In the genomic region with DNA sequence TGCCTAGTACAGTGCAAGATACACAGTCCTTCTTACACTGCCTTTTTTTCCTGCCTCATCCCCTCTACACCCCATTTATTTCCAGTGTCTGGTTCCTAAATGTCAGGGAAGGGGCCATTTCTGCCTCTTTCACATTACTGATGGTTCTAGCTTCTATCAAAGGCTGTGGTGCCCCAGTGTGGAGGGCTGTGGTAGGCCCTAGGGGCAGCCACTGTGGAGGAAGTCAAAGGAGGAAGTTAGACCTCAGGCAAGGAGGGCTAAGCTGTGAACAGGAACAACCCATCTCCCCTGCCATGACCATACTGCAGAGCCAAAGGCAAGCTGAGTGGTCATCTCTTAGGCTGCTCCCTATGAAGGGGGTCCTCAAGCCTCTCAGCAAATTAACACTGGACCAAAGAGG, we compare ENCODE assay signal across 9 cellular contexts.
DNase-seq lines count a peak whose midpoint lies in the region; TF ChIP-seq lines count a peak whose summit lies in the region.
"Had no signal": no experiment of that assay in that cellular context is flagged by ENCODE, and none has a peak within 500 bp of the region (broad histone marks: within the 10 kb centered on the region; RNA-seq: fewer than 3 reads in every experiment).

No MANE protein-coding gene starts in this region.

- H3K4me3 ChIP-seq in fibroblast of pulmonary artery (replicated peaks; ENCODE audit: low read depth, low read length) (no peak overlapping the region), transverse colon (no peak overlapping the region), hepatocyte (no peak overlapping the region)

- H3K27me3 ChIP-seq in transverse colon (no peaks in the 10 kb centered on the region), hepatocyte (no peaks in the 10 kb centered on the region)

- no peak for TF ChIP-seq EP300 in transverse colon (IDR thresholded peaks at IDR 0.05; ENCODE audit: low read depth)

- H3K27ac ChIP-seq in transverse colon (no peak overlapping the region), hepatocyte (no peak overlapping the region)

- no peak overlapping the region for H3K4me3 Mint-ChIP-seq in HFFc6
- H3K4me3 Mint-ChIP-seq in progenitor cell of endocrine pancreas (ENCODE audit: low read depth) = no peak overlapping the region
- H3K4me3 Mint-ChIP-seq: brain had no signal

- H3K36me3 Mint-ChIP-seq in HFFc6 (ENCODE audit: low read depth) (peaks cover 6% of the 10 kb centered on the region; the same call in 1 of the 2 replicates), progenitor cell of endocrine pancreas (ENCODE audit: insufficient read depth) (no peaks in the 10 kb centered on the region)
- H3K36me3 Mint-ChIP-seq: brain had no signal

- no peak overlapping the region for H3K27ac Mint-ChIP-seq in HFFc6
- no peak overlapping the region for H3K27ac Mint-ChIP-seq in progenitor cell of endocrine pancreas
- H3K27ac Mint-ChIP-seq: brain had no signal

- no peak overlapping the region for H3K4me2 ChIP-seq in hepatocyte

- H3K9me3 ChIP-seq in transverse colon (no peaks in the 10 kb centered on the region), hepatocyte (ENCODE audit: low read depth) (no peaks in the 10 kb centered on the region)

- TF ChIP-seq CTCF in GM12873 (IDR thresholded peaks at IDR 0.05; ENCODE audit: insufficient read depth, low read depth, low read length, missing control alignments) (peak; percentile 64), HFFc6 (IDR thresholded peaks at IDR 0.05) (peak; percentile 10; the same call in 1 of the 2 replicates), fibroblast of pulmonary artery (IDR thresholded peaks at IDR 0.05; ENCODE audit: low read length, missing control alignments) (peak; percentile 14), transverse colon (IDR thresholded peaks at IDR 0.05) (peak in 1 of 5 experiments; percentile 12), hepatocyte (IDR thresholded peaks at IDR 0.05; ENCODE audit: poor library complexity) (no peak), progenitor cell of endocrine pancreas (IDR thresholded peaks at IDR 0.05; ENCODE audit: unreplicated experiment) (no peak)

- H3K9me3 Mint-ChIP-seq in HFFc6 (no peaks in the 10 kb centered on the region), progenitor cell of endocrine pancreas (ENCODE audit: low read depth) (no peaks in the 10 kb centered on the region)
- H3K9me3 Mint-ChIP-seq: brain had no signal

- H4K20me1 ChIP-seq in hepatocyte (ENCODE audit: insufficient read depth, poor library complexity, severe bottlenecking) = no peaks in the 10 kb centered on the region

- DNase-seq in HFFc6 (no peak), SIG-M5 treated with dmso at 0.1 percent for 504 hours (lab: John Stamatoyannopoulos, UW; ENCODE audit: unreplicated experiment) (peak; percentile 89), fibroblast of pulmonary artery (ENCODE audit: low read depth) (no peak), transverse colon (peak; percentile 52), dedifferentiated amniotic fluid mesenchymal stem cell (ENCODE audit: extremely low spot score) (no peak), hepatocyte (ENCODE audit: low spot score) (no peak), progenitor cell of endocrine pancreas (ENCODE audit: low spot score, unreplicated experiment) (no peak)

- H3K27me3 Mint-ChIP-seq in HFFc6 (ENCODE audit: insufficient read depth) = no peaks in the 10 kb centered on the region
- H3K27me3 Mint-ChIP-seq in progenitor cell of endocrine pancreas = peaks cover 22% of the 10 kb centered on the region

- in situ Hi-C loops in transverse colon (cut with MboI; ENCODE audit: low pct_ligation_motif_present in 1 of 4, low pct_unique_long_range_greater_than_20kb in 1 of 4, low sequenced_read_pairs in 3 of 4) = loop anchor here in 1 of 4 donors (10.0 kb wide), 1 partner anchor 122 kb away; no protein-coding TSS in a partner anchor

- peaks cover 23% of the 10 kb centered on the region for H3K4me1 Mint-ChIP-seq in HFFc6 (ENCODE audit: low read depth)
- H3K4me1 Mint-ChIP-seq in progenitor cell of endocrine pancreas (ENCODE audit: low read depth) = peaks cover 9% of the 10 kb centered on the region

- no peak for TF ChIP-seq POLR2A in transverse colon (IDR thresholded peaks at IDR 0.05)

- H3K4me1 ChIP-seq in transverse colon (no peaks in the 10 kb centered on the region), hepatocyte (ENCODE audit: insufficient read depth) (no peaks in the 10 kb centered on the region)

- intact Hi-C loops in transverse colon (cut with DNase I; ENCODE audit: low total_unique reads) = no loop called here

- H3K36me3 ChIP-seq in transverse colon (no peaks in the 10 kb centered on the region), hepatocyte (replicated peaks; ENCODE audit: insufficient read depth, low read depth) (no peaks in the 10 kb centered on the region)

- no peaks in the 10 kb centered on the region for H3K79me2 ChIP-seq in hepatocyte

- no peak overlapping the region for H2AFZ ChIP-seq in hepatocyte

- H3K9me2 ChIP-seq in hepatocyte (replicated peaks; ENCODE audit: insufficient read depth) = no peaks in the 10 kb centered on the region

Comparison
In these comparisons a context has a peak if more than half of its experiments do, and no peak if none do; other contexts are left out.
1. CTCF ChIP-seq: peak in GM12873 (single experiment), HFFc6 (single experiment) and fibroblast of pulmonary artery (single experiment); none in hepatocyte (single experiment) and progenitor cell of endocrine pancreas (single experiment).
2. DNase-seq: peak in SIG-M5 treated with dmso at 0.1 percent for 504 hours (single experiment) and transverse colon (single experiment); none in HFFc6 (single experiment), fibroblast of pulmonary artery (single experiment), dedifferentiated amniotic fluid mesenchymal stem cell (single experiment), hepatocyte (single experiment) and progenitor cell of endocrine pancreas (single experiment).